In genomic region chr20:49471397-49471796, GRCh38 we compare ENCODE assay signal across 18 cellular contexts. TPM values are rescaled to one million over a fixed set of nuclear protein-coding genes. Genes with fewer than 3 reads are reported as not detected.
"Had no signal": no experiment of that assay in that cellular context is flagged by ENCODE, and none has a peak within 500 bp of the region (broad histone marks: within the 10 kb centered on the region; RNA-seq: fewer than 3 reads in every experiment).

No MANE protein-coding gene starts in this region.

- H3K4me3 ChIP-seq: PC-9 had no signal

- H3K27ac ChIP-seq: KMS-11, PC-9 had no signal

- H3K9me3 ChIP-seq: SK-N-SH had no signal

- DNase-seq: activated CD4-positive, alpha-beta T cell treated with anti-CD3 and anti-CD28 coated beads for 4 hours; activated CD8-positive, alpha-beta memory T cell treated with anti-CD3 and anti-CD28 coated beads, Interleukin-2, amount 50 U/mL, for 4 hours; activated CD8-positive, alpha-beta T cell treated with anti-CD3 and anti-CD28 coated beads for 36 hours; activated gamma-delta T cell treated with Interleukin-2 at 50 U/mL for 16 hours; activated naive CD4-positive, alpha-beta T cell treated with anti-CD3 and anti-CD28 coated beads, Interleukin-2, amount 10 ng/mL, durations not matched to agents 7 days and 5 days; activated naive CD8-positive, alpha-beta T cell treated with anti-CD3 and anti-CD28 coated beads for 36 hours; activated T-cell treated with anti-CD3 and anti-CD28 coated beads, Interleukin-2, amount 50 U/mL, for 72 hours; cerebellar nuclear complex; NCI-H1092; NCI-H2029 treated with DMSO at 0.1 percent for 48 hours; NCI-H446 treated with DMSO at 0.1 percent for 48 hours; NCI-H526 treated with DMSO at 0.1 percent for 48 hours; PC-9; SIG-M5; SK-N-SH; T-helper 1 cell had no signal

- ATAC-seq: activated CD4-positive, CD25-positive, alpha-beta regulatory T cell treated with anti-CD3 and anti-CD28 coated beads, Interleukin-2, amount 50 U/mL, for 24 hours; activated CD8-positive, alpha-beta T cell treated with anti-CD3 and anti-CD28 coated beads for 36 hours; activated T-cell treated with anti-CD3 and anti-CD28 coated beads, Interleukin-2, amount 50 U/mL, for 72 hours had no signal

RNA-seq across cellular contexts. Expression of gene KCNB1, which starts 11.1 kb away (rescaled TPM):
- total RNA-seq: activated CD8-positive, alpha-beta T cell treated with anti-CD3 and anti-CD28 coated beads for 36 hours; activated naive CD8-positive, alpha-beta T cell treated with anti-CD3 and anti-CD28 coated beads for 36 hours; activated T-cell treated with anti-CD3 and anti-CD28 coated beads, Interleukin-2, amount 50 U/mL, for 72 hours had no signal
